Comparison of ENCODE assay signal across 1 cellular context in genomic region chr11:74170694-74171629, GRCh38.
TF ChIP-seq lines count a peak whose summit lies in the region.

Gene C2CD3 (minus strand): TSS chr11:74171002. CDS start chr11:74170792, 210 bp downstream.
Gene PPME1 (plus strand): TSS chr11:74171289. CDS start chr11:74171422, 133 bp downstream.

TF ChIP-seq in HepG2, 621 proteins besides CTCF, POLR2A, EP300 and RAD21 (continued from another document and continues in another):
- TF ChIP-seq POGK (CRISPR knock-in tag; conservative IDR thresholded peaks at IDR 0.05), result peak; percentile 78
- TF ChIP-seq, protein P1, sequence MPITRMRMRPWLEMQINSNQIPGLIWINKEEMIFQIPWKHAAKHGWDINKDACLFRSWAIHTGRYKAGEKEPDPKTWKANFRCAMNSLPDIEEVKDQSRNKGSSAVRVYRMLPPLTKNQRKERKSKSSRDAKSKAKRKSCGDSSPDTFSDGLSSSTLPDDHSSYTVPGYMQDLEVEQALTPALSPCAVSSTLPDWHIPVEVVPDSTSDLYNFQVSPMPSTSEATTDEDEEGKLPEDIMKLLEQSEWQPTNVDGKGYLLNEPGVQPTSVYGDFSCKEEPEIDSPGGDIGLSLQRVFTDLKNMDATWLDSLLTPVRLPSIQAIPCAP (CRISPR knock-in tag; IDR thresholded peaks at IDR 0.05; ENCODE audit: low read depth), result no peak
- TF ChIP-seq ZNF460 (CRISPR knock-in tag; IDR thresholded peaks at IDR 0.05; ENCODE audit: borderline replicate concordance), result no peak
- peak; percentile 50 to 87 for TF ChIP-seq REST (IDR thresholded peaks at IDR 0.05; ENCODE audit: borderline replicate concordance in 1 of 2, low read depth in 1 of 2, low read length in 2 of 2)
- TF ChIP-seq ZNF570 (CRISPR knock-in tag; IDR thresholded peaks at IDR 0.05; ENCODE audit: borderline replicate concordance), result no peak
- no peak for TF ChIP-seq BATF2 (CRISPR knock-in tag; IDR thresholded peaks at IDR 0.05)
- TF ChIP-seq ZNF678 (CRISPR knock-in tag; IDR thresholded peaks at IDR 0.05), result no peak
- TF ChIP-seq ZNF441 (CRISPR knock-in tag; IDR thresholded peaks at IDR 0.05; ENCODE audit: borderline replicate concordance), result peak; percentile 12
- peak; percentile 42; the same call in 1 of the 2 replicates for TF ChIP-seq HIVEP1 (CRISPR knock-in tag; IDR thresholded peaks at IDR 0.05)
- TF ChIP-seq ZNF580 (CRISPR knock-in tag; IDR thresholded peaks at IDR 0.05; ENCODE audit: borderline replicate concordance, low read depth), result peak; percentile 85; the same call in 1 of the 2 replicates
- no peak for TF ChIP-seq ZNF644 (CRISPR knock-in tag; IDR thresholded peaks at IDR 0.05; ENCODE audit: low read depth)
- no peak for TF ChIP-seq FUBP1 (CRISPR knock-in tag; IDR thresholded peaks at IDR 0.05; ENCODE audit: borderline replicate concordance)
- peak; percentile 16; the same call in 1 of the 2 replicates for TF ChIP-seq ZBTB26 (CRISPR knock-in tag; IDR thresholded peaks at IDR 0.05; ENCODE audit: borderline replicate concordance)
- no peak for TF ChIP-seq TRIM24 (CRISPR knock-in tag; IDR thresholded peaks at IDR 0.05)
- TF ChIP-seq, protein P2, sequence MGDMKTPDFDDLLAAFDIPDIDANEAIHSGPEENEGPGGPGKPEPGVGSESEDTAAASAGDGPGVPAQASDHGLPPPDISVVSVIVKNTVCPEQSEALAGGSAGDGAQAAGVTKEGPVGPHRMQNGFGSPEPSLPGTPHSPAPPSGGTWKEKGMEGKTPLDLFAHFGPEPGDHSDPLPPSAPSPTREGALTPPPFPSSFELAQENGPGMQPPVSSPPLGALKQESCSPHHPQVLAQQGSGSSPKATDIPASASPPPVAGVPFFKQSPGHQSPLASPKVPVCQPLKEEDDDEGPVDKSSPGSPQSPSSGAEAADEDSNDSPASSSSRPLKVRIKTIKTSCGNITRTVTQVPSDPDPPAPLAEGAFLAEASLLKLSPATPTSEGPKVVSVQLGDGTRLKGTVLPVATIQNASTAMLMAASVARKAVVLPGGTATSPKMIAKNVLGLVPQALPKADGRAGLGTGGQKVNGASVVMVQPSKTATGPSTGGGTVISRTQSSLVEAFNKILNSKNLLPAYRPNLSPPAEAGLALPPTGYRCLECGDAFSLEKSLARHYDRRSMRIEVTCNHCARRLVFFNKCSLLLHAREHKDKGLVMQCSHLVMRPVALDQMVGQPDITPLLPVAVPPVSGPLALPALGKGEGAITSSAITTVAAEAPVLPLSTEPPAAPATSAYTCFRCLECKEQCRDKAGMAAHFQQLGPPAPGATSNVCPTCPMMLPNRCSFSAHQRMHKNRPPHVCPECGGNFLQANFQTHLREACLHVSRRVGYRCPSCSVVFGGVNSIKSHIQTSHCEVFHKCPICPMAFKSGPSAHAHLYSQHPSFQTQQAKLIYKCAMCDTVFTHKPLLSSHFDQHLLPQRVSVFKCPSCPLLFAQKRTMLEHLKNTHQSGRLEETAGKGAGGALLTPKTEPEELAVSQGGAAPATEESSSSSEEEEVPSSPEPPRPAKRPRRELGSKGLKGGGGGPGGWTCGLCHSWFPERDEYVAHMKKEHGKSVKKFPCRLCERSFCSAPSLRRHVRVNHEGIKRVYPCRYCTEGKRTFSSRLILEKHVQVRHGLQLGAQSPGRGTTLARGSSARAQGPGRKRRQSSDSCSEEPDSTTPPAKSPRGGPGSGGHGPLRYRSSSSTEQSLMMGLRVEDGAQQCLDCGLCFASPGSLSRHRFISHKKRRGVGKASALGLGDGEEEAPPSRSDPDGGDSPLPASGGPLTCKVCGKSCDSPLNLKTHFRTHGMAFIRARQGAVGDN (CRISPR knock-in tag; IDR thresholded peaks at IDR 0.05), result peak; percentile 98
- TF ChIP-seq, protein P3, sequence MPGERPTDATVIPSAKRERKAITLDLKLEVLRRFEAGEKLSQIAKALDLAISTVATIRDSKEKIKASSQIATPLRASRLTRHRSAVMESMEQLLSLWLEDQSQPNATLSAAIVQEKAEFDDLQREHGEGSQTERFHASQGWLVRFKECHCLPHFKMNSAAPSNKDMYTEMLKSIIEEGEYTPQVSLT (CRISPR knock-in tag; IDR thresholded peaks at IDR 0.05; ENCODE audit: borderline replicate concordance, low read depth), result no peak
- TF ChIP-seq SRSF4 (IDR thresholded peaks at IDR 0.05; ENCODE audit: low read depth, low read length, poor library complexity, severe bottlenecking), result no peak
- TF ChIP-seq ZNF674 (CRISPR knock-in tag; IDR thresholded peaks at IDR 0.05; ENCODE audit: low read depth), result peak; percentile 80; the same call in 1 of the 2 replicates
- no peak for TF ChIP-seq ESRRA (CRISPR knock-in tag; IDR thresholded peaks at IDR 0.05; ENCODE audit: low read depth)
- TF ChIP-seq ZBED4 (CRISPR knock-in tag; IDR thresholded peaks at IDR 0.05; ENCODE audit: borderline replicate concordance), result no peak; the same call in 1 of the 2 replicates
- TF ChIP-seq ZNF709 (CRISPR knock-in tag; IDR thresholded peaks at IDR 0.05), result peak; percentile 89; the same call in 1 of the 2 replicates
- TF ChIP-seq FOXM1 (CRISPR knock-in tag; IDR thresholded peaks at IDR 0.05), result no peak
- TF ChIP-seq ZNF777 (CRISPR knock-in tag; IDR thresholded peaks at IDR 0.05), result peak; percentile 71
- no peak for TF ChIP-seq ZNF839 (CRISPR knock-in tag; IDR thresholded peaks at IDR 0.05; ENCODE audit: borderline replicate concordance)
- no peak for TF ChIP-seq THYN1 (CRISPR knock-in tag; IDR thresholded peaks at IDR 0.05; ENCODE audit: borderline replicate concordance, low read depth)
- TF ChIP-seq MTERF4 (CRISPR knock-in tag; IDR thresholded peaks at IDR 0.05), result no peak; the same call in 1 of the 2 replicates
- peak; percentile 46; the same call in 1 of the 2 replicates for TF ChIP-seq SP5 (CRISPR knock-in tag; IDR thresholded peaks at IDR 0.05; ENCODE audit: borderline replicate concordance, low read depth)
- TF ChIP-seq HIC2 (CRISPR knock-in tag; IDR thresholded peaks at IDR 0.05; ENCODE audit: low read depth), result no peak
- peak; percentile 67; the same call in 1 of the 2 replicates for TF ChIP-seq ZSCAN12 (CRISPR knock-in tag; IDR thresholded peaks at IDR 0.05)
- peak; percentile 93 for TF ChIP-seq POLR2G (IDR thresholded peaks at IDR 0.05; ENCODE audit: low read depth, low read length)
- no peak for TF ChIP-seq KAT2B (IDR thresholded peaks at IDR 0.05; ENCODE audit: borderline replicate concordance, low read depth, low read length)
